In genomic region chr5:149586708-149587318, GRCh38 we compare ENCODE assay signal across 16 cellular contexts. TPM values are rescaled to one million over a fixed set of nuclear protein-coding genes. Genes with fewer than 3 reads are reported as not detected.
DNase-seq lines count a peak whose midpoint lies in the region; ATAC-seq and TF ChIP-seq lines count a peak whose summit lies in the region.
"Had no signal": no experiment of that assay in that cellular context is flagged by ENCODE, and none has a peak within 500 bp of the region (broad histone marks: within the 10 kb centered on the region; RNA-seq: fewer than 3 reads in every experiment).

No MANE protein-coding gene starts in this region.

- H3K27me3 ChIP-seq in SK-N-SH (ENCODE audit: insufficient read depth), result no peaks in the 10 kb centered on the region
- H3K27me3 ChIP-seq: adrenal gland had no signal

- DNase-seq in activated CD4-positive, CD25-positive, alpha-beta regulatory T cell (lab: John Stamatoyannopoulos, UW), result no peak
- DNase-seq in SK-N-SH (peak; percentile 34), kidney tubule cell (ENCODE audit: low spot score) (peak; percentile 64), NCI-H1436 treated with DMSO at 0.1 percent for 48 hours (lab: John Stamatoyannopoulos, UW) (no peak), coronary artery (ENCODE audit: low spot score) (no peak), RPMI8226 (no peak)
- no peak for DNase-seq in stimulated activated naive CD8-positive, alpha-beta T cell treated with anti-CD3 and anti-CD28 coated beads, Interleukin-15, amount 100 ng/mL, for 72 hours
- DNase-seq: adrenal gland; COR-L47; foreskin fibroblast; islet precursor cell; naive thymus-derived CD8-positive, alpha-beta T cell; NCI-H1694 treated with DMSO at 0.1 percent for 48 hours; SHP77 had no signal

- no peak for TF ChIP-seq RAD21 in SK-N-SH (IDR thresholded peaks at IDR 0.05; ENCODE audit: low read length)

- no peak overlapping the region for H2AFZ ChIP-seq in SK-N-SH (ENCODE audit: low read depth)

- ATAC-seq in activated CD4-positive, CD25-positive, alpha-beta regulatory T cell treated with anti-CD3 and anti-CD28 coated beads, Interleukin-2, amount 50 U/mL, for 24 hours, result peak; percentile 89 to 95
- peak; percentile 85 for ATAC-seq in stimulated activated naive CD8-positive, alpha-beta T cell treated with anti-CD3 and anti-CD28 coated beads, Interleukin-15, amount 100 ng/mL, for 72 hours
- ATAC-seq: naive thymus-derived CD8-positive, alpha-beta T cell had no signal

- H3K4me3 Mint-ChIP-seq in stimulated activated naive CD8-positive, alpha-beta T cell treated with anti-CD3 and anti-CD28 coated beads, Interleukin-15, amount 100 ng/mL, for 72 hours, result no peak overlapping the region
- H3K4me3 Mint-ChIP-seq: IgD-negative memory B cell; naive thymus-derived CD8-positive, alpha-beta T cell had no signal

- H3K36me3 ChIP-seq in SK-N-SH (replicated peaks in 1 of 2; ENCODE audit: control insufficient read depth in 1 of 2, insufficient read depth in 2 of 2, low read length in 1 of 2), result no peaks in the 10 kb centered on the region
- H3K36me3 ChIP-seq: adrenal gland had no signal

- no peak overlapping the region for H3K4me3 ChIP-seq in SK-N-SH (ENCODE audit: low read depth in 2 of 2, low read length in 1 of 2)
- no peak overlapping the region for H3K4me3 ChIP-seq in coronary artery
- H3K4me3 ChIP-seq: adrenal gland had no signal

- no peaks in the 10 kb centered on the region for H3K79me2 ChIP-seq in SK-N-SH (ENCODE audit: insufficient read depth)

- CTCF ChIA-PET in SK-N-SH (lab: Yijun Ruan, JAX), result interaction anchor here (0.7 to 3.1 kb wide), 7 partner anchors 10 to 272 kb away, joined by 3 to 12 read pairs (median 3); no protein-coding TSS in a partner anchor

- 93% methylated on average over 1 of the region's 1 CpG for WGBS in SK-N-SH (ENCODE audit: low lambda C conversion rate)

- no peak overlapping the region for H3K4me2 ChIP-seq in SK-N-SH

- H3K27ac ChIP-seq in SK-N-SH (ENCODE audit: low read depth in 2 of 2, low read length in 1 of 2), result peak overlapping the region in 1 of 2 experiments; percentile 14; a peak in 1 of 4 replicates
- H3K27ac ChIP-seq in coronary artery, result peak overlapping the region in 1 of 2 donors; percentile 42
- H3K27ac ChIP-seq: adrenal gland had no signal

- H3K4me1 ChIP-seq in SK-N-SH (ENCODE audit: control insufficient read depth in 1 of 2, insufficient read depth in 2 of 2, low read depth in 1 of 2, low read length in 1 of 2), result peaks cover 3 to 9% of the 10 kb centered on the region in 2 experiments; a peak in 3 of 4 replicates

- H4K20me1 ChIP-seq in SK-N-SH (ENCODE audit: insufficient read depth), result no peaks in the 10 kb centered on the region

- H3K9ac ChIP-seq in SK-N-SH, result no peak overlapping the region

- H3K9me2 ChIP-seq in SK-N-SH, result no peaks in the 10 kb centered on the region

- H3K9me3 ChIP-seq in SK-N-SH, result no peaks in the 10 kb centered on the region
- H3K9me3 ChIP-seq: adrenal gland had no signal

- TF ChIP-seq EP300 in SK-N-SH (IDR thresholded peaks at IDR 0.05; ENCODE audit: borderline replicate concordance in 1 of 2, low read depth in 1 of 2, low read length in 1 of 2), result no peak

- no peak overlapping the region for H3K27ac Mint-ChIP-seq in stimulated activated naive CD8-positive, alpha-beta T cell treated with anti-CD3 and anti-CD28 coated beads, Interleukin-15, amount 100 ng/mL, for 72 hours
- H3K27ac Mint-ChIP-seq: IgD-negative memory B cell; naive thymus-derived CD8-positive, alpha-beta T cell had no signal

- H3K9me3 Mint-ChIP-seq in stimulated activated naive CD8-positive, alpha-beta T cell treated with anti-CD3 and anti-CD28 coated beads, Interleukin-15, amount 100 ng/mL, for 72 hours, result no peaks in the 10 kb centered on the region
- H3K9me3 Mint-ChIP-seq: IgD-negative memory B cell; naive thymus-derived CD8-positive, alpha-beta T cell had no signal

- H3K27me3 Mint-ChIP-seq in stimulated activated naive CD8-positive, alpha-beta T cell treated with anti-CD3 and anti-CD28 coated beads, Interleukin-15, amount 100 ng/mL, for 72 hours, result no peaks in the 10 kb centered on the region
- H3K27me3 Mint-ChIP-seq: naive thymus-derived CD8-positive, alpha-beta T cell had no signal

- TF ChIP-seq CTCF in SK-N-SH (IDR thresholded peaks at IDR 0.05) (no peak), coronary artery (IDR thresholded peaks at IDR 0.05) (no peak)

- peaks cover 6% of the 10 kb centered on the region for H3F3A ChIP-seq in SK-N-SH (replicated peaks; ENCODE audit: insufficient read depth)

- peaks cover 12% of the 10 kb centered on the region for H3K4me1 Mint-ChIP-seq in stimulated activated naive CD8-positive, alpha-beta T cell treated with anti-CD3 and anti-CD28 coated beads, Interleukin-15, amount 100 ng/mL, for 72 hours

- POLR2A ChIA-PET in SK-N-SH (lab: Yijun Ruan, JAX), result no interaction called here

TF ChIP-seq in SK-N-SH, 30 proteins besides CTCF, POLR2A, EP300 and RAD21:
- TF ChIP-seq NRF1 (IDR thresholded peaks at IDR 0.05; ENCODE audit: low read depth, low read length) (no peak), CHD2 (IDR thresholded peaks at IDR 0.05; ENCODE audit: low read length, partially characterized antibody) (no peak), REST (IDR thresholded peaks at IDR 0.05; ENCODE audit: low read depth, low read length) (no peak), PBX3 (IDR thresholded peaks at IDR 0.05) (0 out of 2 replicates have a peak, but pooled peaks have one; percentile 10), MXI1 (IDR thresholded peaks at IDR 0.05; ENCODE audit: low read depth, low read length) (no peak), RCOR1 (IDR thresholded peaks at IDR 0.05; ENCODE audit: low read length) (0 out of 2 replicates have a peak, but pooled peaks have one; percentile 22)

RNA-seq across cellular contexts. Expression of gene ARHGEF37, which starts 5.5 kb away (rescaled TPM):
- polyA plus RNA-seq in SK-N-SH (2012; rRNA removed), result 0.94 and 1.3 TPM in 2 replicates
- 0.76 and 1.1 TPM in 2 replicates for polyA plus RNA-seq in SK-N-SH (2012; cell fraction: cytosol; rRNA removed)
- 1.2 and 2.1 TPM in 2 replicates for polyA plus RNA-seq in SK-N-SH (2012; cell fraction: nucleus; rRNA removed)
- polyA plus RNA-seq: naive thymus-derived CD8-positive, alpha-beta T cell had no signal

RNA-seq across cellular contexts. Expression of gene CSNK1A1, which starts 35.6 kb away (rescaled TPM):
- 70.7 and 96.6 TPM in 2 replicates for polyA plus RNA-seq in SK-N-SH (2012; rRNA removed)
- polyA plus RNA-seq in SK-N-SH (2012; cell fraction: cytosol; rRNA removed), result 109 and 118 TPM in 2 replicates
- polyA plus RNA-seq in SK-N-SH (2012; cell fraction: nucleus; rRNA removed), result 63.2 and 77.8 TPM in 2 replicates

Comparison
In these comparisons a context has a peak if more than half of its experiments do, and no peak if none do; other contexts are left out.
1. DNase-seq: peak in SK-N-SH (single experiment) and kidney tubule cell (single experiment); none in activated CD4-positive, CD25-positive, alpha-beta regulatory T cell (0 of 4), stimulated activated naive CD8-positive, alpha-beta T cell treated with anti-CD3 and anti-CD28 coated beads, Interleukin-15, amount 100 ng/mL, for 72 hours (0 of 2), NCI-H1436 treated with DMSO at 0.1 percent for 48 hours (single experiment), coronary artery (single experiment) and RPMI8226 (single experiment).